Comparison of ENCODE assay signal across 28 cellular contexts in the genomic region with DNA sequence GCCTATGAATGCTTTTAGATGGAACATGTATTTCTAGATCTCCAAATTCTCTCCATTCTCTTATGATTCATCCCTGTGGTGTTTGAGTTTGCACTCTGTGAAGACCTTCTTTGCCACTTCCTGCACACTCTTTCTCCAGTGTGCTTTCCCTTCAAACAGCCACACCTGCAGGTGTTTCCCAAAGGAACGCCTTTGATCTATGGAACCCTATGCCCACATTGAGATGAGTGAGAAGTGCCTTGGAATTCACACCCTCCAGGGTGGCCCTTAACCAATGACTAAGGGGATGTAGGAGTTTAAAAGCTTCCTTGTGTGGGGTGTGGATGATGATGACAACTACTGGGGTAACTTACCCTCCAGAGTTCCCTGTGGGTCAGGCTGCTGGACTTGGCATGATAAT.
"Had no signal": no experiment of that assay in that cellular context is flagged by ENCODE, and none has a peak within 500 bp of the region (broad histone marks: within the 10 kb centered on the region; RNA-seq: fewer than 3 reads in every experiment).

No MANE protein-coding gene starts in this region.

- H3K4me3 ChIP-seq: heart left ventricle, left ventricle myocardium inferior, lung, right lobe of liver, upper lobe of left lung had no signal

- H3K4me1 ChIP-seq: right lobe of liver, upper lobe of left lung had no signal

- H3K9me3 ChIP-seq: neutrophil, right lobe of liver, upper lobe of left lung had no signal

- H3K36me3 ChIP-seq: brain microvascular endothelial cell, heart left ventricle, left ventricle myocardium inferior, neutrophil, right lobe of liver, upper lobe of left lung had no signal

- DNase-seq: activated CD4-positive, alpha-beta memory T cell treated with anti-CD3 and anti-CD28 coated beads for 36 hours; activated CD4-positive, alpha-beta T cell treated with anti-CD3 and anti-CD28 coated beads, Interleukin-2, amount 10 ng/mL, durations not matched to agents 24 days and 14 days; activated CD4-positive, CD25-positive, alpha-beta regulatory T cell treated with anti-CD3 and anti-CD28 coated beads, Interleukin-2, amount 50 U/mL, for 72 hours; activated CD8-positive, alpha-beta memory T cell treated with anti-CD3 and anti-CD28 coated beads, Interleukin-2, amount 50 U/mL, for 4 hours; activated effector memory CD4-positive, alpha-beta T cell treated with anti-CD3 and anti-CD28 coated beads, Interleukin-2, amount 50 U/mL, for 16 hours; activated naive CD4-positive, alpha-beta T cell treated with anti-CD3 and anti-CD28 coated beads, Interleukin-2, amount 50 U/mL, for 16 hours; activated T-cell treated with anti-CD3 and anti-CD28 coated beads, Interleukin-2, amount 50 U/mL, for 1 hour; amniotic stem cell; brain microvascular endothelial cell; caudate nucleus; dermis blood vessel endothelial cell; effector CD4-positive, alpha-beta T cell; heart left ventricle; hypothalamus; immature natural killer cell; left ventricle myocardium inferior; naive B cell; nephron progenitor cell; right lobe of liver; stimulated activated CD4-positive, alpha-beta T cell treated with anti-CD3 and anti-CD28 coated beads, Interleukin-4, amount 100 ng/mL, for 4 hours; stimulated activated CD8-positive, alpha-beta memory T cell treated with anti-CD3 and anti-CD28 coated beads, Interleukin-4, amount 100 ng/mL, for 48 hours; stimulated activated naive CD8-positive, alpha-beta T cell treated with anti-CD3 and anti-CD28 coated beads, Interleukin-15, amount 100 ng/mL, for 72 hours; substantia nigra; T-helper 9 cell; upper lobe of left lung had no signal

- H3K27ac ChIP-seq: brain microvascular endothelial cell, heart left ventricle, left ventricle myocardium inferior, neutrophil, right lobe of liver, upper lobe of left lung had no signal

- ATAC-seq: heart left ventricle; right lobe of liver; stimulated activated memory B cell treated with anti-CD40 and anti-IgM and Interleukin-4, amounts not matched to agents 10 μg/mL and 1 μg/mL and 100 μg/mL, for 72 hours; stimulated activated naive CD8-positive, alpha-beta T cell treated with anti-CD3 and anti-CD28 coated beads, Interleukin-15, amount 100 ng/mL, for 72 hours had no signal

- H3K27me3 ChIP-seq: brain microvascular endothelial cell, neutrophil, right lobe of liver, upper lobe of left lung had no signal
